8 cellular contexts compared by ENCODE assay signal in genomic region chr2:105802587-105802986, GRCh38. TPM values are rescaled to one million over a fixed set of nuclear protein-coding genes. Genes with fewer than 3 reads are reported as not detected.
DNase-seq lines count a peak whose midpoint lies in the region; ATAC-seq and TF ChIP-seq lines count a peak whose summit lies in the region.

No MANE protein-coding gene starts in this region.

- ATAC-seq in GM18517 (IDR thresholded peaks at IDR 0.05; ENCODE audit: unreplicated experiment): peak; percentile 64
- peak; percentile 59 for ATAC-seq in HG02798 (IDR thresholded peaks at IDR 0.05; ENCODE audit: poor library complexity, unreplicated experiment)
- peak; percentile 82 for ATAC-seq in T-helper 17 cell
- ATAC-seq in effector memory CD8-positive, alpha-beta T cell (replicated peaks): peak; percentile 75

- TF ChIP-seq CTCF in chondrocyte (IDR thresholded peaks at IDR 0.05): no peak

- H3K4me1 Mint-ChIP-seq in T-helper 17 cell (peaks cover 77% of the 10 kb centered on the region), chondrocyte (ENCODE audit: low read depth) (peaks cover 52% of the 10 kb centered on the region)
- peaks cover 74 to 89% of the 10 kb centered on the region in 2 donors for H3K4me1 Mint-ChIP-seq in effector memory CD8-positive, alpha-beta T cell (ENCODE audit: low read depth in 2 of 2)

- DNase-seq in T-helper 17 cell (peak; percentile 29 to 57 (median 50)), NCI-H82 treated with DMSO at 0.1 percent for 48 hours (lab: John Stamatoyannopoulos, UW; ENCODE audit: unreplicated experiment) (no peak), HPDE6-E6E7 (ENCODE audit: extremely low spot score) (no peak), chondrocyte (ENCODE audit: low spot score) (no peak), NCI-H2029 (lab: John Stamatoyannopoulos, UW) (no peak)
- peak; percentile 56 to 71 (median 63) for DNase-seq in effector memory CD8-positive, alpha-beta T cell

- H3K4me3 Mint-ChIP-seq in T-helper 17 cell (peak overlapping the region; percentile 67), chondrocyte (ENCODE audit: unreplicated experiment) (no peak overlapping the region)
- peak overlapping the region; percentile 75 for H3K4me3 Mint-ChIP-seq in effector memory CD8-positive, alpha-beta T cell

- no peaks in the 10 kb centered on the region for H3K27me3 Mint-ChIP-seq in T-helper 17 cell
- H3K27me3 Mint-ChIP-seq in effector memory CD8-positive, alpha-beta T cell: no peaks in the 10 kb centered on the region
- H3K27me3 Mint-ChIP-seq in chondrocyte (ENCODE audit: low read depth): no peaks in the 10 kb centered on the region

- H3K9me3 ChIP-seq in T-helper 17 cell (ENCODE audit: control insufficient read depth, low read length, poor library complexity, severe bottlenecking): no peaks in the 10 kb centered on the region

- no peaks in the 10 kb centered on the region for H3K9me3 Mint-ChIP-seq in effector memory CD8-positive, alpha-beta T cell
- no peaks in the 10 kb centered on the region for H3K9me3 Mint-ChIP-seq in chondrocyte (ENCODE audit: low read depth)

- H3K27ac Mint-ChIP-seq in T-helper 17 cell (peak overlapping the region; percentile 93), chondrocyte (ENCODE audit: unreplicated experiment) (no peak overlapping the region)
- peak overlapping the region; percentile 91 to 97 for H3K27ac Mint-ChIP-seq in effector memory CD8-positive, alpha-beta T cell

- H3K36me3 Mint-ChIP-seq in T-helper 17 cell (ENCODE audit: low read depth) (peaks cover 3% of the 10 kb centered on the region), chondrocyte (ENCODE audit: low read depth) (peaks cover 2% of the 10 kb centered on the region)
- H3K36me3 Mint-ChIP-seq in effector memory CD8-positive, alpha-beta T cell (ENCODE audit: insufficient read depth): peaks cover 19% of the 10 kb centered on the region

RNA-seq across cellular contexts. Expression of gene NCK2, which starts 57.9 kb away (rescaled TPM):
- total RNA-seq in T-helper 17 cell (100 to 1,000 TPM; 114 to 151 TPM), chondrocyte (28.6 to 55.5 TPM (median 55.2 TPM) in 3 replicates)

Comparison
In these comparisons a context has a peak if more than half of its experiments do, and no peak if none do; other contexts are left out.
1. DNase-seq: peak in T-helper 17 cell (3 of 3) and effector memory CD8-positive, alpha-beta T cell (3 of 3); none in NCI-H82 treated with DMSO at 0.1 percent for 48 hours (single experiment), HPDE6-E6E7 (single experiment), chondrocyte (single experiment) and NCI-H2029 (single experiment).
2. Peak in every context shown above with its lines, with median percentiles within 50 percentile points of each other: ATAC-seq.